ENCODE assay signal across 8 cellular contexts in the genomic region with DNA sequence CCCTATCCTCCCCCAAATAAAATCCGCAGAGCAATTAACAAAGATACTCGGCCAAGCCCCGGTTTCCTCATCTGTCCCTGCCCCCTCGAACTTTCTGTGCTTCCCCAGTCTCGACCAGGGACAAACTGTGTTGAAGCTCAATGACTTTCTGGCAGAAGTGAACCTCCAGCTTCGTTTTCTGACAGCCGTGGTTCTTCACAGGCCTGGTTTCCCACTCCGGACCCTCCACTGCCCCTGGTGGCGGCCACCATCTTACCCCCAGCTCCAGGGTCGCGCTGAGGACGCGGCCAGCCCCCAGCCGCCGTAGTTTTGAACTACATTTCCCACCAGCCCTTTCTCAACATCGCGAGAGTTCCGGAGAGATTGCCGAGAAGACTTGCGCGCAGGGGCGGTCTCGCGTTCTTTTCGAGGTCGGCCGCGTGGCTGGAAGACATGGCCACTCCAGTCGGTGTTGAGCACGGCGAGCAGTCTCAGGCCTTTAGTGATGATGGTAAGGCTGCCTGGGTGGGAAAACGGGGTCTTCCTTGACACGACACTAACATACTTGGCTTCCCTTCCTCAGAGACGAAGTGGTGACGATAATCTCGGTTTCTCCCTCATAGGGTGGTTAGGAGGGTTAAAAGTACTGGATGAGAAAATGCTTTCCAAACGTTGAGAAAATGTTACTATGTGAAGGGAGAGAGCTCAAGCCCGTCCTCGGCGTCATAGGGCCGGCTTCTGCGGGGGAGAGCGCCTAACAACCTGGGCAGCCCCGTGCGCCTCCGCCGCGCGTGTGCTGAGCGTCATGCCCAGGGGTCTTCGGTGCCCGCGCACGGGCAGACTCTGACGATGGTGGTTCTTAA. TPM values are rescaled to one million over a fixed set of nuclear protein-coding genes. Genes with fewer than 3 reads are reported as not detected.
DNase-seq lines count a peak whose midpoint lies in the region; ATAC-seq, FAIRE-seq and TF ChIP-seq lines count a peak whose summit lies in the region.

No MANE protein-coding gene starts in this region.

- 1% methylated on average over 55 of the region's 55 CpGs for WGBS in pancreas, 2 donors

- peaks cover 7 to 41% (median 21%) of the 10 kb centered on the region in 3 donors for H3K4me1 ChIP-seq in pancreas
- H3K4me1 ChIP-seq in tibial artery, result peaks cover 0 to 54% (median 22%) of the 10 kb centered on the region in 4 donors

- H3K9me3 ChIP-seq in pancreas, result no peaks in the 10 kb centered on the region
- H3K9me3 ChIP-seq in tibial artery, result no peaks in the 10 kb centered on the region

- H3K27ac ChIP-seq in pancreas, result peak overlapping the region; percentile 70 to 95 (median 82)
- peak overlapping the region; percentile 81 to 83 for H3K27ac ChIP-seq in tibial artery

- H3K27ac Mint-ChIP-seq in activated naive CD8-positive, alpha-beta T cell treated with anti-CD3 and anti-CD28 coated beads, Interleukin-2, amount 10 ng/mL, durations not matched to agents 7 days and 5 days, result peak overlapping the region; percentile 99

- H3K27me3 Mint-ChIP-seq in activated naive CD8-positive, alpha-beta T cell treated with anti-CD3 and anti-CD28 coated beads, Interleukin-2, amount 10 ng/mL, durations not matched to agents 7 days and 5 days, result no peaks in the 10 kb centered on the region

- peak; percentile 98 for DNase-seq in GM12865 (ENCODE audit: low read depth)
- peak; percentile 96 for DNase-seq in NCI-H1105 (lab: John Stamatoyannopoulos, UW)
- peak; percentile 91 for DNase-seq in SKM-1 (lab: John Stamatoyannopoulos, UW; ENCODE audit: unreplicated experiment)
- peak; percentile 90 for DNase-seq in activated naive CD8-positive, alpha-beta T cell treated with anti-CD3 and anti-CD28 coated beads, Interleukin-2, amount 10 ng/mL, durations not matched to agents 7 days and 5 days
- peak; percentile 95 for DNase-seq in Right ventricle myocardium superior
- DNase-seq in pancreas, result peak; percentile 91 to 96 (median 93)
- DNase-seq in tibial artery, result peak; percentile 94 to 96

- H3K4me3 ChIP-seq in GM12865 (ENCODE audit: low read depth, low read length), result peak overlapping the region; percentile 91
- H3K4me3 ChIP-seq in pancreas, result peak overlapping the region; percentile 42 to 89 (median 52)
- peak overlapping the region; percentile 61 to 70 for H3K4me3 ChIP-seq in tibial artery

- peaks cover 46% of the 10 kb centered on the region for H3K4me1 Mint-ChIP-seq in activated naive CD8-positive, alpha-beta T cell treated with anti-CD3 and anti-CD28 coated beads, Interleukin-2, amount 10 ng/mL, durations not matched to agents 7 days and 5 days

- peaks cover 0 to 5% (median 4%) of the 10 kb centered on the region in 3 donors for H3K36me3 ChIP-seq in pancreas
- peaks cover 5 to 9% (median 8%) of the 10 kb centered on the region in 3 donors for H3K36me3 ChIP-seq in tibial artery

- H3K9me3 Mint-ChIP-seq in activated naive CD8-positive, alpha-beta T cell treated with anti-CD3 and anti-CD28 coated beads, Interleukin-2, amount 10 ng/mL, durations not matched to agents 7 days and 5 days, result no peaks in the 10 kb centered on the region

- TF ChIP-seq CTCF in GM12865 (IDR thresholded peaks at IDR 0.05; ENCODE audit: insufficient read depth, low read depth, low read length, missing control alignments) (peak; percentile 74), pancreas (IDR thresholded peaks at IDR 0.05) (peak in 3 of 4 donors; percentile 13 to 30 (median 21)), tibial artery (IDR thresholded peaks at IDR 0.05) (peak; percentile 30 to 63)

- peaks cover 16% of the 10 kb centered on the region for H3K36me3 Mint-ChIP-seq in activated naive CD8-positive, alpha-beta T cell treated with anti-CD3 and anti-CD28 coated beads, Interleukin-2, amount 10 ng/mL, durations not matched to agents 7 days and 5 days

- ATAC-seq in HG02642 (IDR thresholded peaks at IDR 0.05; ENCODE audit: poor library complexity, unreplicated experiment), result peak; percentile 91
- peak; percentile 91 for ATAC-seq in activated naive CD8-positive, alpha-beta T cell treated with anti-CD3 and anti-CD28 coated beads, Interleukin-2, amount 10 ng/mL, durations not matched to agents 7 days and 5 days (ENCODE audit: low read depth)
- peak; percentile 91 for ATAC-seq in Right ventricle myocardium superior (ENCODE audit: poor library complexity)
- ATAC-seq in pancreas, result peak; percentile 91 to 97 (median 94)

- intact Hi-C loops in Right ventricle myocardium superior (cut with DNase I) (no loop called here), pancreas (cut with DNase I) (no loop called here), tibial artery (cut with DNase I; ENCODE audit: low total_unique reads) (loop anchor here (10.0 kb wide), 1 partner anchor 157 kb away; a partner anchor contains a TSS)

- peak overlapping the region; percentile 98 for H3K4me3 Mint-ChIP-seq in activated naive CD8-positive, alpha-beta T cell treated with anti-CD3 and anti-CD28 coated beads, Interleukin-2, amount 10 ng/mL, durations not matched to agents 7 days and 5 days

- H3K27me3 ChIP-seq in pancreas (no peaks in the 10 kb centered on the region), tibial artery (no peaks in the 10 kb centered on the region)

- POLR2A ChIA-PET in activated naive CD8-positive, alpha-beta T cell treated with anti-CD3 and anti-CD28 coated beads, Interleukin-2, amount 10 ng/mL, durations not matched to agents 7 days and 5 days (lab: Charles Lee), result interaction anchor here (0.5 to 2.8 kb wide), 16 partner anchors 10 to 170 kb away, joined by 3 to 22 read pairs (median 4); a partner anchor contains a TSS

- FAIRE-seq in pancreas (lab: Jason Lieb, UNC), result no peak

RNA-seq across cellular contexts. Expression of a gene that starts 17.7 kb away (rescaled TPM):
- total RNA-seq in activated naive CD8-positive, alpha-beta T cell treated with anti-CD3 and anti-CD28 coated beads, Interleukin-2, amount 10 ng/mL, durations not matched to agents 7 days and 5 days, result 1 to 10 TPM in 1 of 2 experiments, under 1 TPM in 1; 0.78 to 1.1 TPM
- 4.0 TPM for total RNA-seq in Right ventricle myocardium superior
- total RNA-seq in pancreas, result 1 to 10 TPM in 2 of 6 donors, under 1 TPM in 4; 0.55 to 3.0 (median 0.84) TPM
- polyA plus RNA-seq in pancreas, result 1 to 10 TPM; 5.2 to 7.3 TPM

RNA-seq across cellular contexts. Expression of a gene that starts 20.1 kb away (rescaled TPM):
- under 1 TPM in 1 of 2 experiments, not detected in 1; 0.37 TPM for total RNA-seq in activated naive CD8-positive, alpha-beta T cell treated with anti-CD3 and anti-CD28 coated beads, Interleukin-2, amount 10 ng/mL, durations not matched to agents 7 days and 5 days
- total RNA-seq in Right ventricle myocardium superior (34.2 TPM), pancreas (10 to 100 TPM in 1 of 6 donors, 1 to 10 TPM in 5; 2.6 to 15.7 (median 6.5) TPM)
- polyA plus RNA-seq in pancreas, result 10 to 100 TPM in 1 of 2 donors, 1 to 10 TPM in 1; 9.8 to 10.3 TPM

RNA-seq across cellular contexts. Expression of a gene that starts 28.1 kb away (rescaled TPM):
- total RNA-seq in activated naive CD8-positive, alpha-beta T cell treated with anti-CD3 and anti-CD28 coated beads, Interleukin-2, amount 10 ng/mL, durations not matched to agents 7 days and 5 days, result 1 to 10 TPM; 3.4 to 3.9 TPM
- total RNA-seq in Right ventricle myocardium superior (6.1 TPM), pancreas (10 to 100 TPM in 1 of 6 donors, 1 to 10 TPM in 5; 5.0 to 11.4 (median 5.9) TPM)
- polyA plus RNA-seq in pancreas, result 10 to 100 TPM in 1 of 2 donors, 1 to 10 TPM in 1; 8.1 to 15.0 TPM

RNA-seq across cellular contexts. Expression of a gene that starts 56.4 kb away (rescaled TPM):
- total RNA-seq in activated naive CD8-positive, alpha-beta T cell treated with anti-CD3 and anti-CD28 coated beads, Interleukin-2, amount 10 ng/mL, durations not matched to agents 7 days and 5 days, result 10 to 100 TPM; 65.1 to 67.2 TPM
- 15.4 TPM for total RNA-seq in Right ventricle myocardium superior
- 10 to 100 TPM; 19.0 to 50.1 (median 22.4) TPM for total RNA-seq in pancreas
- polyA plus RNA-seq in pancreas, result 10 to 100 TPM; 18.0 to 41.8 TPM

Comparison
In these comparisons a context has a peak if more than half of its experiments do, and no peak if none do; other contexts are left out.
1. Peak in every context shown above with its lines: DNase-seq, ATAC-seq, H3K4me3 ChIP-seq and H3K27ac ChIP-seq.
2. CTCF ChIP-seq: peak in every context shown above with its lines; median percentile 74 in GM12865; 46 in tibial artery; 21 in pancreas.